ENCODE assay signal across 17 cellular contexts in the genomic region with DNA sequence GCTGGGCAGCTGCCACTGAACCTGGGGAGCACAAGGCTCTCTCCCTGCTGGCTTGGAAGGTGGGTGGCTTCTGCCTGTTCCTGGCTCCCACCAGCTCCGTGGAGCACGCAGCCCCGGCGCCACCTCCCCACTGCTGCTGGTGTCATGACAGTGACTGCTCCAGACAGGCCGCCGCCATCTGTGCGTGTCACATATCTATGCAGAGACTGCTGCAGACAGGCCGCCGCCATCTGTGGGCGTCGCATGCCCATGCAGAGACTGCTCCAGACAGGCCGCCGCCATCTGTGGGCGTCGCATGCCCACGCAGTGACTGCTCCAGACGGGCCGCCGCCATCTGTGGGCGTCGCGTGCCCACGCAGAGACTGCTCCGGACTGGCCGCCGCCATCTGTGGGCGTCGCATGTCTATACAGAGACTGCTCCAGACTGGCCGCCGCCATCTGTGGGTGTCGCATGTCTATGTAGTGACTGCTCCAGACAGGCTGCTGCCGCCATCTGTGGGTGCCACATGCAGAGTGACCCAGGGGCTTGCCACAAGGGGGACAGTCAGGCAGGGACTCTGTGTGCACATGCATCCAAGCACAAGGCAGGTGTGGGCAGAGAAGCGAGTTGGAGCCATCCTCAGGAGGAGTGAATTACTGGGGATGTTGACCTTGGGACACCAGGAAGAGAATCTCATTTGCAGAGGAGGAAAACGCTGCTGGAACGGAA. TPM values are rescaled to one million over a fixed set of nuclear protein-coding genes. Genes with fewer than 3 reads are reported as not detected.
A peak's percentile ranks its signal among the peaks of the same experiment; 100 is the strongest.
DNase-seq lines count a peak whose midpoint lies in the region; TF ChIP-seq lines count a peak whose summit lies in the region.
"Had no signal": no experiment of that assay in that cellular context is flagged by ENCODE, and none has a peak within 500 bp of the region (broad histone marks: within the 10 kb centered on the region; RNA-seq: fewer than 3 reads in every experiment).

No MANE protein-coding gene starts in this region.

- peaks cover 3% of the 10 kb centered on the region for H3K79me1 ChIP-seq in neuronal stem cell (ENCODE audit: low read depth, low read length)

- peak overlapping the region; percentile 53 for H3K4ac ChIP-seq in neuronal stem cell (ENCODE audit: low read length)

- peak overlapping the region; percentile 2 for H2BK5ac ChIP-seq in neuronal stem cell (ENCODE audit: low read length)

- peak overlapping the region; percentile 85 for H4K91ac ChIP-seq in neuronal stem cell (ENCODE audit: low read depth, low read length, poor library complexity)

- H3K9me3 Mint-ChIP-seq in activated naive CD4-positive, alpha-beta T cell treated with anti-CD3 and anti-CD28 coated beads, Interleukin-2, amount 10 ng/mL, durations not matched to agents 7 days and 5 days = no peaks in the 10 kb centered on the region

- no peaks in the 10 kb centered on the region for H3K9me3 ChIP-seq in HEK293 (ENCODE audit: control insufficient read depth, insufficient read depth, low read depth, low read length)
- peaks cover 0 to 5% of the 10 kb centered on the region in 2 donors for H3K9me3 ChIP-seq in neuronal stem cell (replicated peaks in 1 of 2; ENCODE audit: control insufficient read depth in 2 of 2, insufficient read depth in 1 of 2, low read depth in 1 of 2, low read length in 2 of 2)
- H3K9me3 ChIP-seq: Peyer's patch had no signal

- no peak overlapping the region for H2BK15ac ChIP-seq in neuronal stem cell (ENCODE audit: low read length)

- POLR2A ChIA-PET in HEK293 (lab: Yijun Ruan, JAX) (interaction anchor here (0.6 kb wide), 1 partner anchor 101 kb away, joined by 5 read pairs; no protein-coding TSS in a partner anchor), GM10248 (lab: Yijun Ruan, JAX) (interaction anchor here (0.6 kb wide), 1 partner anchor 743 kb away, joined by 4 read pairs; no protein-coding TSS in a partner anchor)

- DNase-seq in CD1c-positive myeloid dendritic cell (ENCODE audit: extremely low spot score) = peak; percentile 7
- peak in 4 of 10 donors; percentile 56 to 81 (median 58) for DNase-seq in dorsolateral prefrontal cortex
- DNase-seq in neuronal stem cell (ENCODE audit: low spot score) = no peak
- DNase-seq in activated naive CD4-positive, alpha-beta T cell treated with anti-CD3 and anti-CD28 coated beads, Interleukin-2, amount 10 ng/mL, durations not matched to agents 7 days and 5 days = no peak
- DNase-seq in GM20000 (ENCODE audit: low spot score) = no peak
- DNase-seq in GM10248 (ENCODE audit: extremely low spot score) = no peak
- DNase-seq: AML-193, DMS 273 treated with DMSO at 0.1 percent for 48 hours, H7, Kasumi-1, NCI-H187 treated with DMSO at 0.1 percent for 48 hours, NCI-H2171 treated with DMSO at 0.1 percent for 48 hours, NCI-H510A, NCI-H82, Peyer's patch, SHP77 treated with DMSO at 0.1 percent for 48 hours had no signal

- H3K23ac ChIP-seq in neuronal stem cell (ENCODE audit: low read depth, low read length, poor library complexity) = no peak overlapping the region

- H3K14ac ChIP-seq in neuronal stem cell (ENCODE audit: low read length) = no peak overlapping the region

- no CpG with 5 or more reads among the region's 35 CpGs for WGBS in neuronal stem cell (ENCODE audit: extremely low coverage in 2 of 2, insufficient read length in 2 of 2, insufficient replicate concordance in 1 of 2), 2 donors

- H3K18ac ChIP-seq in neuronal stem cell (ENCODE audit: low read length) = no peak overlapping the region

- CTCF ChIA-PET in HEK293 (lab: Yijun Ruan, JAX) (no interaction called here), GM10248 (lab: Yijun Ruan, JAX) (no interaction called here)
- CTCF ChIA-PET in activated naive CD4-positive, alpha-beta T cell treated with anti-CD3 and anti-CD28 coated beads, Interleukin-2, amount 10 ng/mL, durations not matched to agents 7 days and 5 days (lab: Charles Lee) = interaction anchor here (1.0 kb wide), 1 partner anchor 36 kb away, joined by 4 read pairs; no protein-coding TSS in a partner anchor

- H3K27me3 ChIP-seq in dorsolateral prefrontal cortex (no peaks in the 10 kb centered on the region), neuronal stem cell (ENCODE audit: control insufficient read depth in 3 of 3, insufficient read depth in 3 of 3, low read depth in 1 of 3, low read length in 3 of 3) (peaks cover 0 to 3% (median 0%) of the 10 kb centered on the region in 3 experiments)
- H3K27me3 ChIP-seq: Peyer's patch had no signal

- H3K27ac ChIP-seq in HEK293 (ENCODE audit: extremely low read depth, low read depth, low read length) (no peak overlapping the region), dorsolateral prefrontal cortex (peak overlapping the region in 40 of 59 donors; percentile 5 to 78 (median 44)), neuronal stem cell (replicated peaks; ENCODE audit: low read length) (no peak overlapping the region)
- H3K27ac ChIP-seq: Peyer's patch had no signal

- H2BK12ac ChIP-seq in neuronal stem cell (ENCODE audit: low read length) = peak overlapping the region; percentile 22

- H3K27me3 Mint-ChIP-seq in activated naive CD4-positive, alpha-beta T cell treated with anti-CD3 and anti-CD28 coated beads, Interleukin-2, amount 10 ng/mL, durations not matched to agents 7 days and 5 days = peaks cover 20% of the 10 kb centered on the region

- H3K4me3 ChIP-seq in HEK293 (ENCODE audit: low read depth, low read length) (no peak overlapping the region), dorsolateral prefrontal cortex (no peak overlapping the region), neuronal stem cell (ENCODE audit: low read length in 2 of 2) (no peak overlapping the region)
- H3K4me3 ChIP-seq: Peyer's patch had no signal

- H3K36me3 Mint-ChIP-seq in activated naive CD4-positive, alpha-beta T cell treated with anti-CD3 and anti-CD28 coated beads, Interleukin-2, amount 10 ng/mL, durations not matched to agents 7 days and 5 days = peaks cover 5% of the 10 kb centered on the region

- peaks cover 3 to 4% of the 10 kb centered on the region in 2 experiments; a peak in 2 of 3 replicates for H3K36me3 ChIP-seq in HEK293 (ENCODE audit: control insufficient read depth in 2 of 2, insufficient read depth in 1 of 2, low read length in 2 of 2)
- H3K36me3 ChIP-seq in neuronal stem cell (replicated peaks in 1 of 2; ENCODE audit: control insufficient read depth in 2 of 2, insufficient read depth in 2 of 2, low read length in 2 of 2) = no peaks in the 10 kb centered on the region
- H3K36me3 ChIP-seq: Peyer's patch had no signal

- H3K4me2 ChIP-seq in neuronal stem cell (ENCODE audit: insufficient read depth, low read length, poor library complexity, severe bottlenecking) = no peak overlapping the region

- peaks cover 22% of the 10 kb centered on the region for H3K4me1 Mint-ChIP-seq in activated naive CD4-positive, alpha-beta T cell treated with anti-CD3 and anti-CD28 coated beads, Interleukin-2, amount 10 ng/mL, durations not matched to agents 7 days and 5 days

- H2AFZ ChIP-seq in neuronal stem cell (ENCODE audit: low read length) = no peak overlapping the region

- TF ChIP-seq CTCF in HEK293 (tag by site-specific recombination; IDR thresholded peaks at IDR 0.05) (no peak), dorsolateral prefrontal cortex (IDR thresholded peaks at IDR 0.05 in 54 of 56, conservative IDR thresholded peaks at IDR 0.05 in 2 of 56; ENCODE audit: low read depth in 1 of 56, partially characterized antibody in 56 of 56) (no peak), GM20000 (IDR thresholded peaks at IDR 0.05; ENCODE audit: extremely low read depth, missing control alignments) (no peak), GM10248 (IDR thresholded peaks at IDR 0.05; ENCODE audit: control extremely low read depth, extremely low read depth, low read depth, missing control alignments) (no peak)

- H3K4me3 Mint-ChIP-seq in activated naive CD4-positive, alpha-beta T cell treated with anti-CD3 and anti-CD28 coated beads, Interleukin-2, amount 10 ng/mL, durations not matched to agents 7 days and 5 days = no peak overlapping the region

- no peak overlapping the region for H4K8ac ChIP-seq in neuronal stem cell (ENCODE audit: low read depth, low read length)

- intact Hi-C loops in dorsolateral prefrontal cortex (cut with DNase I) = no loop called here

- H3K4me1 ChIP-seq in HEK293 (ENCODE audit: control insufficient read depth, insufficient read depth, low read length) (peaks cover 7% of the 10 kb centered on the region; the same call in 1 of the 2 replicates), neuronal stem cell (ENCODE audit: control insufficient read depth in 2 of 2, insufficient read depth in 1 of 2, low read depth in 1 of 2, low read length in 2 of 2) (peaks cover 5 to 9% of the 10 kb centered on the region in 2 donors)

- H2BK120ac ChIP-seq in neuronal stem cell (ENCODE audit: low read depth, low read length) = no peak overlapping the region

- peak overlapping the region; percentile 60 for H3K9ac ChIP-seq in neuronal stem cell (ENCODE audit: low read depth, low read length, poor library complexity)

- H2AK5ac ChIP-seq in neuronal stem cell (ENCODE audit: low read depth, low read length) = peak overlapping the region; percentile 56

- no peak overlapping the region for H3K27ac Mint-ChIP-seq in activated naive CD4-positive, alpha-beta T cell treated with anti-CD3 and anti-CD28 coated beads, Interleukin-2, amount 10 ng/mL, durations not matched to agents 7 days and 5 days

TF ChIP-seq in HEK293, 187 proteins besides CTCF, POLR2A, EP300 and RAD21:
- TF ChIP-seq EGR2 (tag by site-specific recombination; IDR thresholded peaks at IDR 0.05; ENCODE audit: low read depth) (peak; percentile 75), ATF2 (tag by site-specific recombination; IDR thresholded peaks at IDR 0.05; ENCODE audit: low read depth) (no peak)

RNA-seq across cellular contexts. Expression of gene FN3KRP, which starts 3.3 kb away (rescaled TPM):
- 10 to 100 TPM; 32.3 to 70.7 (median 49.0) TPM for total RNA-seq in dorsolateral prefrontal cortex
- polyA plus RNA-seq in neuronal stem cell (2013, experiment 1 of 2) = 23.3 TPM
- polyA plus RNA-seq in neuronal stem cell (2013, experiment 2 of 2) = 21.8 TPM

RNA-seq across cellular contexts. Expression of gene RAB40B, which starts 14.7 kb away (rescaled TPM):
- 100 to 1,000 TPM in 68 of 120 experiments, 10 to 100 TPM in 52; 61.9 to 320 (median 103) TPM for total RNA-seq in dorsolateral prefrontal cortex
- 9.4 TPM for polyA plus RNA-seq in neuronal stem cell (2013, experiment 1 of 2)
- polyA plus RNA-seq in neuronal stem cell (2013, experiment 2 of 2) = 10.4 TPM

RNA-seq across cellular contexts. Expression of gene FN3K, which starts 22.2 kb away (rescaled TPM):
- total RNA-seq in dorsolateral prefrontal cortex = 100 to 1,000 TPM in 107 of 120 experiments, 10 to 100 TPM in 13; 62.5 to 210 (median 123) TPM
- 15.9 TPM for polyA plus RNA-seq in neuronal stem cell (2013, experiment 1 of 2)
- polyA plus RNA-seq in neuronal stem cell (2013, experiment 2 of 2) = 17.0 TPM

RNA-seq across cellular contexts. Expression of gene TBCD, which starts 38.7 kb away (rescaled TPM):
- 100 to 1,000 TPM in 110 of 120 experiments, 10 to 100 TPM in 10; 90.4 to 151 (median 117) TPM for total RNA-seq in dorsolateral prefrontal cortex
- 62.8 TPM for polyA plus RNA-seq in neuronal stem cell (2013, experiment 1 of 2)
- 65.7 TPM for polyA plus RNA-seq in neuronal stem cell (2013, experiment 2 of 2)

Comparison
In these comparisons a context has a peak if more than half of its experiments do, and no peak if none do; other contexts are left out.
1. H3K27ac ChIP-seq: peak in dorsolateral prefrontal cortex (40 of 59); none in HEK293 (single experiment) and neuronal stem cell (single experiment).